ENCODE assay signal across 1 cellular context in the genomic region with DNA sequence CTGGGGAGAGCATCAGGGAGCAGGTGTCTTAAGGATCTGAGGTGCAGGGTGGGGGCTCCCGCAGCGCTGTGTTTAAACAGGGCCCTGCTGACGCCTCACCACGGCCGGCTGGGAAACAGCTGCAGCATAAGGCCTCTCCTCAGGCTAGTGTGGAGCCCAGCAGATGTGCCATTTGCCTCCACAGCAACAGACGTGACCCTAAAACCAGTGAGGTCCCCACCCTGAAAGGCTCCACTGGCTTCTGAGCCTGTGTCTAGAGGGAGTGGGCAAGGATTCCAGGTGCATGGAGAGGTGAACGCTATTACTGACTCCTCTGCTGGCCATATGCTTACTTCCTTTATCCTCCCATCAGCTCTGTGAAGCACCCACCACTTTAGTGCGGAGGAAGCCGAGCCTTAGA.
TF ChIP-seq lines count a peak whose summit lies in the region.

No MANE protein-coding gene starts in this region.

TF ChIP-seq in HepG2, 621 proteins besides CTCF, POLR2A, EP300 and RAD21 (continued from another document):
- TF ChIP-seq, protein P1, sequence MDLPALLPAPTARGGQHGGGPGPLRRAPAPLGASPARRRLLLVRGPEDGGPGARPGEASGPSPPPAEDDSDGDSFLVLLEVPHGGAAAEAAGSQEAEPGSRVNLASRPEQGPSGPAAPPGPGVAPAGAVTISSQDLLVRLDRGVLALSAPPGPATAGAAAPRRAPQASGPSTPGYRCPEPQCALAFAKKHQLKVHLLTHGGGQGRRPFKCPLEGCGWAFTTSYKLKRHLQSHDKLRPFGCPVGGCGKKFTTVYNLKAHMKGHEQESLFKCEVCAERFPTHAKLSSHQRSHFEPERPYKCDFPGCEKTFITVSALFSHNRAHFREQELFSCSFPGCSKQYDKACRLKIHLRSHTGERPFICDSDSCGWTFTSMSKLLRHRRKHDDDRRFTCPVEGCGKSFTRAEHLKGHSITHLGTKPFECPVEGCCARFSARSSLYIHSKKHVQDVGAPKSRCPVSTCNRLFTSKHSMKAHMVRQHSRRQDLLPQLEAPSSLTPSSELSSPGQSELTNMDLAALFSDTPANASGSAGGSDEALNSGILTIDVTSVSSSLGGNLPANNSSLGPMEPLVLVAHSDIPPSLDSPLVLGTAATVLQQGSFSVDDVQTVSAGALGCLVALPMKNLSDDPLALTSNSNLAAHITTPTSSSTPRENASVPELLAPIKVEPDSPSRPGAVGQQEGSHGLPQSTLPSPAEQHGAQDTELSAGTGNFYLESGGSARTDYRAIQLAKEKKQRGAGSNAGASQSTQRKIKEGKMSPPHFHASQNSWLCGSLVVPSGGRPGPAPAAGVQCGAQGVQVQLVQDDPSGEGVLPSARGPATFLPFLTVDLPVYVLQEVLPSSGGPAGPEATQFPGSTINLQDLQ (CRISPR knock-in tag; IDR thresholded peaks at IDR 0.05) = no peak
- TF ChIP-seq SMARCC2 (IDR thresholded peaks at IDR 0.05) (no peak), GATA4 (IDR thresholded peaks at IDR 0.05; ENCODE audit: borderline replicate concordance, low read depth) (no peak), GTF2F1 (IDR thresholded peaks at IDR 0.05; ENCODE audit: low read length) (no peak), SIN3B (IDR thresholded peaks at IDR 0.05; ENCODE audit: low read length) (no peak), NFE2L1 (CRISPR knock-in tag; IDR thresholded peaks at IDR 0.05; ENCODE audit: borderline replicate concordance) (no peak), MATR3 (CRISPR knock-in tag; IDR thresholded peaks at IDR 0.05) (no peak)
